Comparison of ENCODE assay signal across 1 cellular context in genomic region chr9:85502815-85503643, GRCh38.
TF ChIP-seq lines count a peak whose summit lies in the region.

No MANE protein-coding gene starts in this region.

TF ChIP-seq in K562, 482 proteins besides CTCF, POLR2A, EP300 and RAD21 (continued from another document):
- TF ChIP-seq, protein P1, sequence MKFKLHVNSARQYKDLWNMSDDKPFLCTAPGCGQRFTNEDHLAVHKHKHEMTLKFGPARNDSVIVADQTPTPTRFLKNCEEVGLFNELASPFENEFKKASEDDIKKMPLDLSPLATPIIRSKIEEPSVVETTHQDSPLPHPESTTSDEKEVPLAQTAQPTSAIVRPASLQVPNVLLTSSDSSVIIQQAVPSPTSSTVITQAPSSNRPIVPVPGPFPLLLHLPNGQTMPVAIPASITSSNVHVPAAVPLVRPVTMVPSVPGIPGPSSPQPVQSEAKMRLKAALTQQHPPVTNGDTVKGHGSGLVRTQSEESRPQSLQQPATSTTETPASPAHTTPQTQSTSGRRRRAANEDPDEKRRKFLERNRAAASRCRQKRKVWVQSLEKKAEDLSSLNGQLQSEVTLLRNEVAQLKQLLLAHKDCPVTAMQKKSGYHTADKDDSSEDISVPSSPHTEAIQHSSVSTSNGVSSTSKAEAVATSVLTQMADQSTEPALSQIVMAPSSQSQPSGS (CRISPR knock-in tag; IDR thresholded peaks at IDR 0.05) = no peak
- TF ChIP-seq STAG1 (CRISPR knock-in tag; IDR thresholded peaks at IDR 0.05; ENCODE audit: borderline replicate concordance) (no peak), FOXA1 (IDR thresholded peaks at IDR 0.05; ENCODE audit: borderline replicate concordance) (no peak), E2F4 (CRISPR knock-in tag; IDR thresholded peaks at IDR 0.05; ENCODE audit: low read depth) (no peak), SRSF7 (optimal IDR thresholded peaks at IDR 0.05; ENCODE audit: low read depth, low read length) (no peak), ZNF133 (CRISPR knock-in tag; IDR thresholded peaks at IDR 0.05) (no peak), ZNF586 (CRISPR knock-in tag; conservative IDR thresholded peaks at IDR 0.05) (no peak), ZNF507 (tag; conservative IDR thresholded peaks at IDR 0.05) (no peak), SLC30A9 (CRISPR knock-in tag; IDR thresholded peaks at IDR 0.05) (no peak), CAMTA2 (CRISPR knock-in tag; conservative IDR thresholded peaks at IDR 0.05) (no peak), HMBOX1 (IDR thresholded peaks at IDR 0.05) (no peak), PPARD (CRISPR knock-in tag; IDR thresholded peaks at IDR 0.05) (no peak), ZNF57 (CRISPR knock-in tag; IDR thresholded peaks at IDR 0.05) (no peak)
- TF ChIP-seq, protein P2, sequence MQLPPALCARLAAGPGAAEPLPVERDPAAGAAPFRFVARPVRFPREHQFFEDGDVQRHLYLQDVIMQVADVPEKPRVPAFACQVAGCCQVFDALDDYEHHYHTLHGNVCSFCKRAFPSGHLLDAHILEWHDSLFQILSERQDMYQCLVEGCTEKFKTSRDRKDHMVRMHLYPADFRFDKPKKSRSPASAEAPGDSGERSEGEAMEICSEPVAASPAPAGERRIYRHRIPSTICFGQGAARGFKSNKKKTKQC (CRISPR knock-in tag; IDR thresholded peaks at IDR 0.05) = no peak
- TF ChIP-seq, protein P3, sequence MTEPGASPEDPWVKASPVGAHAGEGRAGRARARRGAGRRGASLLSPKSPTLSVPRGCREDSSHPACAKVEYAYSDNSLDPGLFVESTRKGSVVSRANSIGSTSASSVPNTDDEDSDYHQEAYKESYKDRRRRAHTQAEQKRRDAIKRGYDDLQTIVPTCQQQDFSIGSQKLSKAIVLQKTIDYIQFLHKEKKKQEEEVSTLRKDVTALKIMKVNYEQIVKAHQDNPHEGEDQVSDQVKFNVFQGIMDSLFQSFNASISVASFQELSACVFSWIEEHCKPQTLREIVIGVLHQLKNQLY (CRISPR knock-in tag; conservative IDR thresholded peaks at IDR 0.05) = no peak
